10 cellular contexts compared by ENCODE assay signal in genomic region chr9:89154651-89155336, GRCh38. TPM values are rescaled to one million over a fixed set of nuclear protein-coding genes. Genes with fewer than 3 reads are reported as not detected.
DNase-seq lines count a peak whose midpoint lies in the region; ATAC-seq, FAIRE-seq and TF ChIP-seq lines count a peak whose summit lies in the region.
"Had no signal": no experiment of that assay in that cellular context is flagged by ENCODE, and none has a peak within 500 bp of the region (broad histone marks: within the 10 kb centered on the region; RNA-seq: fewer than 3 reads in every experiment).

No MANE protein-coding gene starts in this region.

- no peak for FAIRE-seq in HTR-8/SVneo (lab: Jason Lieb, UNC)

- peak overlapping the region; percentile 68 to 73 for H3K27ac Mint-ChIP-seq in activated naive CD4-positive, alpha-beta T cell treated with anti-CD3 and anti-CD28 coated beads, Interleukin-2, amount 50 U/mL, for 72 hours
- H3K27ac Mint-ChIP-seq in activated naive CD4-positive, alpha-beta T cell treated with anti-CD3 and anti-CD28 coated beads, Interleukin-2, amount 10 ng/mL, durations not matched to agents 7 days and 5 days, result no peak overlapping the region
- peak overlapping the region; percentile 68 for H3K27ac Mint-ChIP-seq in stimulated activated naive CD8-positive, alpha-beta T cell treated with anti-CD3 and anti-CD28 coated beads, Interleukin-15, Interleukin-2, amounts not matched to agents 100 ng/mL and 50 ng/mL, for 24 hours

- no peaks in the 10 kb centered on the region for H3K27me3 ChIP-seq in RWPE2 (ENCODE audit: insufficient read depth, poor library complexity, severe bottlenecking)
- H3K27me3 ChIP-seq in right atrium auricular region, result no peaks in the 10 kb centered on the region

- H3K36me3 Mint-ChIP-seq in activated naive CD4-positive, alpha-beta T cell treated with anti-CD3 and anti-CD28 coated beads, Interleukin-2, amount 50 U/mL, for 72 hours, result no peaks in the 10 kb centered on the region
- H3K36me3 Mint-ChIP-seq in activated naive CD4-positive, alpha-beta T cell treated with anti-CD3 and anti-CD28 coated beads, Interleukin-2, amount 10 ng/mL, durations not matched to agents 7 days and 5 days, result no peaks in the 10 kb centered on the region
- H3K36me3 Mint-ChIP-seq in stimulated activated naive CD8-positive, alpha-beta T cell treated with anti-CD3 and anti-CD28 coated beads, Interleukin-15, Interleukin-2, amounts not matched to agents 100 ng/mL and 50 ng/mL, for 24 hours (ENCODE audit: low read depth), result no peaks in the 10 kb centered on the region

- DNase-seq in activated naive CD4-positive, alpha-beta T cell treated with anti-CD3 and anti-CD28 coated beads, Interleukin-2, amount 50 U/mL, for 72 hours (ENCODE audit: low spot score in 2 of 2), result no peak
- DNase-seq in activated naive CD4-positive, alpha-beta T cell treated with anti-CD3 and anti-CD28 coated beads, Interleukin-2, amount 10 ng/mL, durations not matched to agents 7 days and 5 days, result no peak
- DNase-seq in RWPE2 (ENCODE audit: low spot score) (no peak), right atrium auricular region (ENCODE audit: low spot score) (no peak), HTR-8/SVneo (ENCODE audit: insufficient read length, low spot score) (no peak)
- DNase-seq: DMS53, NCI-H2029 had no signal

- H3K9me3 Mint-ChIP-seq in activated naive CD4-positive, alpha-beta T cell treated with anti-CD3 and anti-CD28 coated beads, Interleukin-2, amount 50 U/mL, for 72 hours, result no peaks in the 10 kb centered on the region
- H3K9me3 Mint-ChIP-seq in activated naive CD4-positive, alpha-beta T cell treated with anti-CD3 and anti-CD28 coated beads, Interleukin-2, amount 10 ng/mL, durations not matched to agents 7 days and 5 days, result no peaks in the 10 kb centered on the region
- no peaks in the 10 kb centered on the region for H3K9me3 Mint-ChIP-seq in stimulated activated naive CD8-positive, alpha-beta T cell treated with anti-CD3 and anti-CD28 coated beads, Interleukin-15, Interleukin-2, amounts not matched to agents 100 ng/mL and 50 ng/mL, for 24 hours

- H3K4me3 Mint-ChIP-seq in activated naive CD4-positive, alpha-beta T cell treated with anti-CD3 and anti-CD28 coated beads, Interleukin-2, amount 10 ng/mL, durations not matched to agents 7 days and 5 days, result no peak overlapping the region
- no peak overlapping the region for H3K4me3 Mint-ChIP-seq in stimulated activated naive CD8-positive, alpha-beta T cell treated with anti-CD3 and anti-CD28 coated beads, Interleukin-15, Interleukin-2, amounts not matched to agents 100 ng/mL and 50 ng/mL, for 24 hours

- no peaks in the 10 kb centered on the region for H3K9me3 ChIP-seq in RWPE2 (ENCODE audit: severe bottlenecking)
- H3K9me3 ChIP-seq in right atrium auricular region, result no peaks in the 10 kb centered on the region

- H3K36me3 ChIP-seq in RWPE2 (ENCODE audit: low read depth), result no peaks in the 10 kb centered on the region
- no peaks in the 10 kb centered on the region for H3K36me3 ChIP-seq in right atrium auricular region

- peaks cover 14% of the 10 kb centered on the region for H3K4me1 Mint-ChIP-seq in activated naive CD4-positive, alpha-beta T cell treated with anti-CD3 and anti-CD28 coated beads, Interleukin-2, amount 10 ng/mL, durations not matched to agents 7 days and 5 days
- H3K4me1 Mint-ChIP-seq in stimulated activated naive CD8-positive, alpha-beta T cell treated with anti-CD3 and anti-CD28 coated beads, Interleukin-15, Interleukin-2, amounts not matched to agents 100 ng/mL and 50 ng/mL, for 24 hours (ENCODE audit: low read depth), result peaks cover 23% of the 10 kb centered on the region

- H3K27me3 Mint-ChIP-seq in activated naive CD4-positive, alpha-beta T cell treated with anti-CD3 and anti-CD28 coated beads, Interleukin-2, amount 10 ng/mL, durations not matched to agents 7 days and 5 days, result peaks cover 38% of the 10 kb centered on the region
- peaks cover 74% of the 10 kb centered on the region for H3K27me3 Mint-ChIP-seq in stimulated activated naive CD8-positive, alpha-beta T cell treated with anti-CD3 and anti-CD28 coated beads, Interleukin-15, Interleukin-2, amounts not matched to agents 100 ng/mL and 50 ng/mL, for 24 hours

- H3K4me3 ChIP-seq in RWPE2 (ENCODE audit: severe bottlenecking) (no peak overlapping the region), right atrium auricular region (no peak overlapping the region)

- peak; percentile 83 to 84 for ATAC-seq in activated naive CD4-positive, alpha-beta T cell treated with anti-CD3 and anti-CD28 coated beads, Interleukin-2, amount 50 U/mL, for 72 hours
- ATAC-seq in RWPE2 (ENCODE audit: low read depth) (peak; percentile 80), esophagus mucosa (peak; percentile 74), HG02970 (IDR thresholded peaks at IDR 0.05; ENCODE audit: low FRiP score, unreplicated experiment) (no peak)

- TF ChIP-seq CTCF in RWPE2 (IDR thresholded peaks at IDR 0.05; ENCODE audit: poor library complexity, severe bottlenecking) (no peak), right atrium auricular region (IDR thresholded peaks at IDR 0.05) (no peak)

- H3K4me1 ChIP-seq in RWPE2 (ENCODE audit: insufficient read depth, poor library complexity, severe bottlenecking), result peaks cover 24% of the 10 kb centered on the region
- H3K4me1 ChIP-seq in right atrium auricular region, result no peaks in the 10 kb centered on the region

- CTCF ChIA-PET in activated naive CD4-positive, alpha-beta T cell treated with anti-CD3 and anti-CD28 coated beads, Interleukin-2, amount 10 ng/mL, durations not matched to agents 7 days and 5 days (lab: Charles Lee), result no interaction called here

- H3K27ac ChIP-seq in RWPE2 (ENCODE audit: poor library complexity, severe bottlenecking) (peak overlapping the region; percentile 94), right atrium auricular region (no peak overlapping the region)

RNA-seq across cellular contexts. Expression of gene SHC3, which starts 23.8 kb away (rescaled TPM):
- under 1 TPM in 1 of 2 donors, not detected in 1; 0.02 TPM for total RNA-seq in activated naive CD4-positive, alpha-beta T cell treated with anti-CD3 and anti-CD28 coated beads, Interleukin-2, amount 50 U/mL, for 72 hours
- total RNA-seq in esophagus mucosa (1.4 TPM), right atrium auricular region (1 to 10 TPM; 1.0 to 1.7 TPM)
